ENCODE assay signal across 4 cellular contexts in genomic region chr6:167171300-167171699, GRCh38. TPM values are rescaled to one million over a fixed set of nuclear protein-coding genes. Genes with fewer than 3 reads are reported as not detected.
"Had no signal": no experiment of that assay in that cellular context is flagged by ENCODE, and none has a peak within 500 bp of the region (broad histone marks: within the 10 kb centered on the region; RNA-seq: fewer than 3 reads in every experiment).

No MANE protein-coding gene starts in this region.

RNA-seq across cellular contexts. Expression of gene GPR31, which starts 13.5 kb away (rescaled TPM):
- total RNA-seq: LHCN-M2, M059J, MCF 10A, NCI-H460 had no signal

RNA-seq across cellular contexts. Expression of gene CCR6, which starts 48.4 kb away (rescaled TPM):
- total RNA-seq: LHCN-M2, MCF 10A, NCI-H460 had no signal
